ENCODE assay signal across 16 cellular contexts in the genomic region with DNA sequence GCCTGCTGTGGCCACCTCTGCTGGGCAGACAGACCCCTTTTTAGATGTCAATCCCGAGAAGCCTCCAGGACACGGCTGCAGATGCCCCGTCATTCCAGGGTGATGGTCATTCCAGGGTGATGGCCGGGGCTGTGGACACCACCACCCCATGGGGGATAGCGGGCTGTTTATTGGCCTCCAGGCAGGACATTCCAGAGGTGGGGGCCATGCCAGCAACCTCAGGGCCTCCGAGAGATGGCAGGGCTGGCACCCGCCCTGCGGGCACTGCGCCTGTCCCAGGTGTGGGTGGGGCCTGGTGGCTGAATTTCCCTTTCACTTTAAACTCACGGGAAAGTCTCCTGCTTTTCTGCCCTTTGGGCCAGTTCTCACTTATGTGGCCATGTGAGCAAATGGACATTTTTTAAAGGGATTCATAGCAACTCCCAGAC. TPM values are rescaled to one million over a fixed set of nuclear protein-coding genes. Genes with fewer than 3 reads are reported as not detected.
DNase-seq lines count a peak whose midpoint lies in the region; ATAC-seq lines count a peak whose summit lies in the region.
"Had no signal": no experiment of that assay in that cellular context is flagged by ENCODE, and none has a peak within 500 bp of the region (broad histone marks: within the 10 kb centered on the region; RNA-seq: fewer than 3 reads in every experiment).

No MANE protein-coding gene starts in this region.

- intact Hi-C loops in left colon (cut with DNase I, micrococcal nuclease) = no loop called here

- peak; percentile 46 for DNase-seq in H7
- DNase-seq in SK-N-MC (ENCODE audit: low read depth, low spot score) = no peak
- DNase-seq in left colon = peak; percentile 67 to 85
- no peak for DNase-seq in mucosa of gallbladder (ENCODE audit: low spot score)
- DNase-seq in mesenteric fat pad (ENCODE audit: low spot score) = no peak
- DNase-seq: activated CD4-positive, alpha-beta T cell treated with anti-CD3 and anti-CD28 coated beads for 1 hour; CD4-positive, alpha-beta T cell; EL; NCI-H1092 treated with DMSO at 0.1 percent for 48 hours; NCI-H446 treated with DMSO at 0.1 percent for 48 hours; PC-3; stimulated activated CD4-positive, alpha-beta T cell treated with anti-CD3 and anti-CD28 coated beads, Interleukin-2, amount 100 ng/mL, for 24 hours; T-cell had no signal

- H3K27ac ChIP-seq in SK-N-MC = peak overlapping the region; percentile 67; the same call in 1 of the 2 replicates

- H3K27me3 ChIP-seq in H7 (ENCODE audit: control insufficient read depth, insufficient read depth, low read length) = no peaks in the 10 kb centered on the region

- H3K9me3 ChIP-seq in SK-N-MC (ENCODE audit: low read depth, low read length) = no peaks in the 10 kb centered on the region

- peak overlapping the region; percentile 80 for H3K4me3 Mint-ChIP-seq in stimulated activated memory B cell treated with anti-CD40 and anti-IgM and Interleukin-4, amounts not matched to agents 10 μg/mL and 1 μg/mL and 100 μg/mL, for 72 hours
- H3K4me3 Mint-ChIP-seq: activated naive CD8-positive, alpha-beta T cell; CD4-positive, alpha-beta T cell; T-cell had no signal

- H3K27ac Mint-ChIP-seq in stimulated activated memory B cell treated with anti-CD40 and anti-IgM and Interleukin-4, amounts not matched to agents 10 μg/mL and 1 μg/mL and 100 μg/mL, for 72 hours = peak overlapping the region; percentile 85
- H3K27ac Mint-ChIP-seq: activated naive CD8-positive, alpha-beta T cell; CD4-positive, alpha-beta T cell; T-cell had no signal

- H3K4me1 Mint-ChIP-seq in stimulated activated memory B cell treated with anti-CD40 and anti-IgM and Interleukin-4, amounts not matched to agents 10 μg/mL and 1 μg/mL and 100 μg/mL, for 72 hours = peaks cover 44% of the 10 kb centered on the region

- H3K9ac ChIP-seq in SK-N-MC (ENCODE audit: insufficient read length) = no peak overlapping the region

- no peaks in the 10 kb centered on the region for H3K36me3 Mint-ChIP-seq in stimulated activated memory B cell treated with anti-CD40 and anti-IgM and Interleukin-4, amounts not matched to agents 10 μg/mL and 1 μg/mL and 100 μg/mL, for 72 hours
- H3K36me3 Mint-ChIP-seq: activated naive CD8-positive, alpha-beta T cell; T-cell had no signal

- H3K27me3 Mint-ChIP-seq in stimulated activated memory B cell treated with anti-CD40 and anti-IgM and Interleukin-4, amounts not matched to agents 10 μg/mL and 1 μg/mL and 100 μg/mL, for 72 hours = no peaks in the 10 kb centered on the region
- H3K27me3 Mint-ChIP-seq: activated naive CD8-positive, alpha-beta T cell; CD4-positive, alpha-beta T cell; T-cell had no signal

- ATAC-seq in left colon (peak; percentile 81), GM19463 (IDR thresholded peaks at IDR 0.05; ENCODE audit: unreplicated experiment) (no peak)
- ATAC-seq in stimulated activated memory B cell treated with anti-CD40 and anti-IgM and Interleukin-4, amounts not matched to agents 10 μg/mL and 1 μg/mL and 100 μg/mL, for 72 hours = no peak

- H3K4me3 ChIP-seq in H7 (ENCODE audit: insufficient read depth, low read depth, low read length) (no peak overlapping the region), SK-N-MC (no peak overlapping the region; the same call in 1 of the 2 replicates)

- no peaks in the 10 kb centered on the region for H3K9me3 Mint-ChIP-seq in stimulated activated memory B cell treated with anti-CD40 and anti-IgM and Interleukin-4, amounts not matched to agents 10 μg/mL and 1 μg/mL and 100 μg/mL, for 72 hours
- H3K9me3 Mint-ChIP-seq: CD4-positive, alpha-beta T cell; T-cell had no signal

- peaks cover 3% of the 10 kb centered on the region for H3K36me3 ChIP-seq in H7 (replicated peaks; ENCODE audit: control insufficient read depth, insufficient read depth, low read length)
- no peaks in the 10 kb centered on the region; the same call in 1 of the 2 replicates for H3K36me3 ChIP-seq in SK-N-MC (ENCODE audit: insufficient read depth, low read length)

RNA-seq across cellular contexts. Expression of a gene that starts 14.5 kb away (rescaled TPM):
- 131 and 139 TPM in 2 replicates for total RNA-seq in H7 (2014; rRNA removed; shearing (Covaris generic))
- total RNA-seq in left colon = 1 to 10 TPM; 2.3 to 2.8 TPM
- 3.6 TPM for total RNA-seq in mucosa of gallbladder
- 0.42 TPM for total RNA-seq in mesenteric fat pad
- total RNA-seq: CD4-positive, alpha-beta T cell had no signal

RNA-seq across cellular contexts. Expression of a gene that starts 26.7 kb away (rescaled TPM):
- 50.1 and 57.1 TPM in 2 replicates for total RNA-seq in H7 (2014; rRNA removed; shearing (Covaris generic))
- 10 to 100 TPM; 39.5 to 41.0 TPM for total RNA-seq in left colon
- total RNA-seq in mucosa of gallbladder = 50.8 TPM
- 47.3 TPM for total RNA-seq in mesenteric fat pad

RNA-seq across cellular contexts. Expression of a gene that starts 30.2 kb away (rescaled TPM):
- 25.7 and 36.8 TPM in 2 replicates for total RNA-seq in H7 (2014; rRNA removed; shearing (Covaris generic))
- 1 to 10 TPM; 5.9 to 6.5 TPM for total RNA-seq in left colon
- total RNA-seq in mucosa of gallbladder = 8.2 TPM
- total RNA-seq in mesenteric fat pad = 10.1 TPM

RNA-seq across cellular contexts. Expression of a gene that starts 35.1 kb away (rescaled TPM):
- 28.3 and 28.5 TPM in 2 replicates for total RNA-seq in H7 (2014; rRNA removed; shearing (Covaris generic))
- total RNA-seq in left colon (10 to 100 TPM in 1 of 2 donors, 1 to 10 TPM in 1; 8.1 to 10.6 TPM), mucosa of gallbladder (8.9 TPM), mesenteric fat pad (7.2 TPM)

Comparison
In these comparisons a context has a peak if more than half of its experiments do, and no peak if none do; other contexts are left out.
1. DNase-seq: peak in H7 (single experiment) and left colon (2 of 2); none in SK-N-MC (single experiment), mucosa of gallbladder (single experiment) and mesenteric fat pad (single experiment).
2. RNA of a gene that starts 14.5 kb away (total RNA-seq): 131 to 139 TPM in H7; 3.6 TPM in mucosa of gallbladder (single experiment), 2.3 to 2.8 TPM in left colon and 0.42 TPM in mesenteric fat pad (single experiment); every median in the first group is over 10 times any median in the second.